1 cellular context compared by ENCODE assay signal in the genomic region with DNA sequence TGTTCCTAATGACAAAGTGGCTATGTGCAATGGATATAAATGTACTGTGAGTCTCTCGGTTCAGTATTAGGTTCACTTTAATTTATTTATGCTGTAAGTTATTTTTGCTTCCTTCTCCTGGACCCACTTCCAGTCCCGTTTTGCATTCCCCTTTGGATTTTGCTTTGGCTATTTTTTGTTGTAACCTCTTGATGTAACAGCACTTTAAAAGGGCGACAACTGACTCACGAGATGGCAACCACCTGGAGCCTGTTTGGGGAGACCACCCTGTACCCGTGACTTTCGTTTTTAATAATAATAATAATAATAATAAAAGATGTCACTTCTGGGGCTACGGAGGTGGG.
TF ChIP-seq lines count a peak whose summit lies in the region.

No MANE protein-coding gene starts in this region.

TF ChIP-seq in GM12878, 131 proteins besides CTCF, POLR2A, EP300 and RAD21 (continued from another document):
- TF ChIP-seq, protein P1, sequence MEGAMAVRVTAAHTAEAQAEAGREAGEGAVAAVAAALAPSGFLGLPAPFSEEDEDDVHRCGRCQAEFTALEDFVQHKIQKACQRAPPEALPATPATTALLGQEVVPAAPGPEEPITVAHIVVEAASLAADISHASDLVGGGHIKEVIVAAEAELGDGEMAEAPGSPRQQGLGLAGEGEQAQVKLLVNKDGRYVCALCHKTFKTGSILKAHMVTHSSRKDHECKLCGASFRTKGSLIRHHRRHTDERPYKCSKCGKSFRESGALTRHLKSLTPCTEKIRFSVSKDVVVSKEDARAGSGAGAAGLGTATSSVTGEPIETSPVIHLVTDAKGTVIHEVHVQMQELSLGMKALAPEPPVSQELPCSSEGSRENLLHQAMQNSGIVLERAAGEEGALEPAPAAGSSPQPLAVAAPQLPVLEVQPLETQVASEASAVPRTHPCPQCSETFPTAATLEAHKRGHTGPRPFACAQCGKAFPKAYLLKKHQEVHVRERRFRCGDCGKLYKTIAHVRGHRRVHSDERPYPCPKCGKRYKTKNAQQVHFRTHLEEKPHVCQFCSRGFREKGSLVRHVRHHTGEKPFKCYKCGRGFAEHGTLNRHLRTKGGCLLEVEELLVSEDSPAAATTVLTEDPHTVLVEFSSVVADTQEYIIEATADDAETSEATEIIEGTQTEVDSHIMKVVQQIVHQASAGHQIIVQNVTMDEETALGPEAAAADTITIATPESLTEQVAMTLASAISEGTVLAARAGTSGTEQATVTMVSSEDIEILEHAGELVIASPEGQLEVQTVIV (IDR thresholded peaks at IDR 0.05; ENCODE audit: borderline replicate concordance, partially characterized antibody), result no peak
- TF ChIP-seq HSF1 (IDR thresholded peaks at IDR 0.05; ENCODE audit: low read depth, low read length) (no peak), JUNB (IDR thresholded peaks at IDR 0.05) (peak; percentile 42; the same call in 1 of the 2 replicates), MYC (IDR thresholded peaks at IDR 0.05; ENCODE audit: insufficient read depth, insufficient read length, insufficient replicate concordance, low read length, severe bottlenecking) (no peak), MYB (IDR thresholded peaks at IDR 0.05; ENCODE audit: borderline replicate concordance, low read depth, low read length) (no peak), BHLHE40 (IDR thresholded peaks at IDR 0.05; ENCODE audit: borderline replicate concordance in 1 of 2, low read depth in 2 of 2, low read length in 1 of 2) (0 out of 4 replicates have a peak, but pooled peaks of 1 of the 2 experiments have one; percentile 16), E2F8 (IDR thresholded peaks at IDR 0.05; ENCODE audit: low read depth, partially characterized antibody) (no peak)
- TF ChIP-seq, protein P2, sequence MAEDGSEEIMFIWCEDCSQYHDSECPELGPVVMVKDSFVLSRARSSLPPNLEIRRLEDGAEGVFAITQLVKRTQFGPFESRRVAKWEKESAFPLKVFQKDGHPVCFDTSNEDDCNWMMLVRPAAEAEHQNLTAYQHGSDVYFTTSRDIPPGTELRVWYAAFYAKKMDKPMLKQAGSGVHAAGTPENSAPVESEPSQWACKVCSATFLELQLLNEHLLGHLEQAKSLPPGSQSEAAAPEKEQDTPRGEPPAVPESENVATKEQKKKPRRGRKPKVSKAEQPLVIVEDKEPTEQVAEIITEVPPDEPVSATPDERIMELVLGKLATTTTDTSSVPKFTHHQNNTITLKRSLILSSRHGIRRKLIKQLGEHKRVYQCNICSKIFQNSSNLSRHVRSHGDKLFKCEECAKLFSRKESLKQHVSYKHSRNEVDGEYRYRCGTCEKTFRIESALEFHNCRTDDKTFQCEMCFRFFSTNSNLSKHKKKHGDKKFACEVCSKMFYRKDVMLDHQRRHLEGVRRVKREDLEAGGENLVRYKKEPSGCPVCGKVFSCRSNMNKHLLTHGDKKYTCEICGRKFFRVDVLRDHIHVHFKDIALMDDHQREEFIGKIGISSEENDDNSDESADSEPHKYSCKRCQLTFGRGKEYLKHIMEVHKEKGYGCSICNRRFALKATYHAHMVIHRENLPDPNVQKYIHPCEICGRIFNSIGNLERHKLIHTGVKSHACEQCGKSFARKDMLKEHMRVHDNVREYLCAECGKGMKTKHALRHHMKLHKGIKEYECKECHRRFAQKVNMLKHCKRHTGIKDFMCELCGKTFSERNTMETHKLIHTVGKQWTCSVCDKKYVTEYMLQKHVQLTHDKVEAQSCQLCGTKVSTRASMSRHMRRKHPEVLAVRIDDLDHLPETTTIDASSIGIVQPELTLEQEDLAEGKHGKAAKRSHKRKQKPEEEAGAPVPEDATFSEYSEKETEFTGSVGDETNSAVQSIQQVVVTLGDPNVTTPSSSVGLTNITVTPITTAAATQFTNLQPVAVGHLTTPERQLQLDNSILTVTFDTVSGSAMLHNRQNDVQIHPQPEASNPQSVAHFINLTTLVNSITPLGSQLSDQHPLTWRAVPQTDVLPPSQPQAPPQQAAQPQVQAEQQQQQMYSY (CRISPR knock-in tag; IDR thresholded peaks at IDR 0.05), result no peak
- TF ChIP-seq, protein P3, sequence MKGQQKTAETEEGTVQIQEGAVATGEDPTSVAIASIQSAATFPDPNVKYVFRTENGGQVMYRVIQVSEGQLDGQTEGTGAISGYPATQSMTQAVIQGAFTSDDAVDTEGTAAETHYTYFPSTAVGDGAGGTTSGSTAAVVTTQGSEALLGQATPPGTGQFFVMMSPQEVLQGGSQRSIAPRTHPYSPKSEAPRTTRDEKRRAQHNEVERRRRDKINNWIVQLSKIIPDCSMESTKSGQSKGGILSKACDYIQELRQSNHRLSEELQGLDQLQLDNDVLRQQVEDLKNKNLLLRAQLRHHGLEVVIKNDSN (IDR thresholded peaks at IDR 0.05; ENCODE audit: borderline replicate concordance, extremely low read length, insufficient read depth, low read depth, low read length), result no peak
